Comparison of ENCODE assay signal across 33 cellular contexts in the genomic region with DNA sequence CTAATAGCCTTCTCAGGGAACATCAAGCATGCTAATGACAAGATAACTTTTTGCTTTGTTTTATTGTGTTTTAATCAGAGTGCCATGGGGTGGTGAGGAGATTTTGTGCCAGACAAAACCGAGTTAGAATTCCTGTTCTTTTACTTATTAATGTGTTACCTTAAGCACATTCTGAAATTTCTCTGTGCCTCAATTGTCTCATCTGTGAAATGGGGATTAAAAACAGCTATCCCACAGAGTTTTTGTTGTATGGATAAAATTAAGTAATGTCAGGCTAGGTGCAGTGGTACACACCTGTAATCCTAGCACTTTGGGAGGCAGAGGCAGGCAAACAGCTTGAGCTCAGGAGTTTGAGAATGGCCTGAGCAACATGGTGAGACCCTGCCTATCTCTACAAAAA.
"Had no signal": no experiment of that assay in that cellular context is flagged by ENCODE, and none has a peak within 500 bp of the region (broad histone marks: within the 10 kb centered on the region; RNA-seq: fewer than 3 reads in every experiment).

No MANE protein-coding gene starts in this region.

- H3K4me1 Mint-ChIP-seq: activated B cell treated with CpG ODN at 0.5 μM for 24 hours; activated CD4-positive, alpha-beta T cell treated with anti-CD3 and anti-CD28 coated beads, Interleukin-2, amount 10 ng/mL, durations not matched to agents 24 days and 14 days; activated CD8-positive, alpha-beta memory T cell treated with anti-CD3 and anti-CD28 coated beads, Interleukin-2, amount 10 ng/mL, durations not matched to agents 7 days and 5 days; activated naive CD4-positive, alpha-beta T cell treated with anti-CD3 and anti-CD28 coated beads, Interleukin-2, amount 10 ng/mL, durations not matched to agents 7 days and 5 days; activated naive CD8-positive, alpha-beta T cell treated with anti-CD3 and anti-CD28 coated beads, Interleukin-2, amount 10 ng/mL, durations not matched to agents 7 days and 5 days had no signal

- H3K27me3 ChIP-seq: ascending aorta, breast epithelium, cardiac muscle cell, colonic mucosa, gastrocnemius medialis had no signal

- H3K9me3 Mint-ChIP-seq: activated B cell treated with CpG ODN at 0.5 μM for 24 hours; activated CD4-positive, alpha-beta memory T cell treated with anti-CD3 and anti-CD28 coated beads for 36 hours; activated CD4-positive, alpha-beta T cell treated with anti-CD3 and anti-CD28 coated beads, Interleukin-2, amount 10 ng/mL, durations not matched to agents 24 days and 14 days; activated naive CD4-positive, alpha-beta T cell treated with anti-CD3 and anti-CD28 coated beads, Interleukin-2, amount 10 ng/mL, durations not matched to agents 7 days and 5 days; activated naive CD4-positive, alpha-beta T cell treated with anti-CD3 and anti-CD28 coated beads, Interleukin-2, amount 50 U/mL, for 72 hours; activated naive CD8-positive, alpha-beta T cell treated with anti-CD3 and anti-CD28 coated beads, Interleukin-2, amount 10 ng/mL, durations not matched to agents 7 days and 5 days; activated T-cell treated with anti-CD3 and anti-CD28 coated beads, Interleukin-2, amount 50 U/mL, for 24 hours; activated T-cell treated with anti-CD3 and anti-CD28 coated beads, Interleukin-2, amount 50 U/mL, for 72 hours; endodermal cell; T-helper 2 cell treated with Interferon-gamma antibody and Interleukin-4, amounts not matched to agents 5 μg/mL and 100 μg/mL, for 36 hours had no signal

- H3K36me3 ChIP-seq: ascending aorta, breast epithelium, cardiac muscle cell, colonic mucosa, gastrocnemius medialis, WERI-Rb-1 had no signal

- H3K4me3 ChIP-seq: ascending aorta, breast epithelium, cardiac muscle cell, colonic mucosa, gastrocnemius medialis had no signal

- H3K27ac ChIP-seq: ascending aorta, breast epithelium, cardiac muscle cell, colonic mucosa, gastrocnemius medialis, WERI-Rb-1 had no signal

- H3K27ac Mint-ChIP-seq: activated B cell treated with CpG ODN at 0.5 μM for 24 hours; activated CD4-positive, alpha-beta memory T cell treated with anti-CD3 and anti-CD28 coated beads for 36 hours; activated CD4-positive, alpha-beta T cell treated with anti-CD3 and anti-CD28 coated beads, Interleukin-2, amount 10 ng/mL, durations not matched to agents 24 days and 14 days; activated CD8-positive, alpha-beta memory T cell treated with anti-CD3 and anti-CD28 coated beads, Interleukin-2, amount 10 ng/mL, durations not matched to agents 7 days and 5 days; activated CD8-positive, alpha-beta T cell treated with anti-CD3 and anti-CD28 coated beads, Interleukin-2, amount 10 ng/mL, durations not matched to agents 7 days and 5 days; activated naive CD4-positive, alpha-beta T cell treated with anti-CD3 and anti-CD28 coated beads, Interleukin-2, amount 10 ng/mL, durations not matched to agents 7 days and 5 days; activated naive CD4-positive, alpha-beta T cell treated with anti-CD3 and anti-CD28 coated beads, Interleukin-2, amount 50 U/mL, for 72 hours; activated naive CD8-positive, alpha-beta T cell treated with anti-CD3 and anti-CD28 coated beads, Interleukin-2, amount 10 ng/mL, durations not matched to agents 7 days and 5 days; activated T-cell treated with anti-CD3 and anti-CD28 coated beads, Interleukin-2, amount 50 U/mL, for 24 hours; activated T-cell treated with anti-CD3 and anti-CD28 coated beads, Interleukin-2, amount 50 U/mL, for 72 hours; brain; endodermal cell; T-helper 17 cell; T-helper 2 cell treated with Interferon-gamma antibody and Interleukin-4, amounts not matched to agents 5 μg/mL and 100 μg/mL, for 36 hours had no signal

- ATAC-seq: activated CD4-positive, CD25-positive, alpha-beta regulatory T cell treated with anti-CD3 and anti-CD28 coated beads, Interleukin-2, amount 50 U/mL, for 24 hours; activated CD8-positive, alpha-beta memory T cell treated with anti-CD3 and anti-CD28 coated beads, Interleukin-2, amount 10 ng/mL, durations not matched to agents 7 days and 5 days; activated CD8-positive, alpha-beta T cell treated with anti-CD3 and anti-CD28 coated beads, Interleukin-2, amount 10 ng/mL, durations not matched to agents 7 days and 5 days; activated naive CD4-positive, alpha-beta T cell treated with anti-CD3 and anti-CD28 coated beads, Interleukin-2, amount 50 U/mL, for 72 hours; activated T-cell treated with anti-CD3 and anti-CD28 coated beads, Interleukin-2, amount 50 U/mL, for 72 hours; esophagus mucosa; gastrocnemius medialis; T-helper 17 cell had no signal

- H3K27me3 Mint-ChIP-seq: activated CD8-positive, alpha-beta memory T cell treated with anti-CD3 and anti-CD28 coated beads, Interleukin-2, amount 10 ng/mL, durations not matched to agents 7 days and 5 days; activated naive CD4-positive, alpha-beta T cell treated with anti-CD3 and anti-CD28 coated beads, Interleukin-2, amount 10 ng/mL, durations not matched to agents 7 days and 5 days had no signal

- H3K4me3 Mint-ChIP-seq: activated B cell treated with CpG ODN at 0.5 μM for 24 hours; activated CD4-positive, alpha-beta memory T cell treated with anti-CD3 and anti-CD28 coated beads for 36 hours; activated CD4-positive, alpha-beta T cell treated with anti-CD3 and anti-CD28 coated beads, Interleukin-2, amount 10 ng/mL, durations not matched to agents 24 days and 14 days; activated CD8-positive, alpha-beta memory T cell treated with anti-CD3 and anti-CD28 coated beads, Interleukin-2, amount 10 ng/mL, durations not matched to agents 7 days and 5 days; activated CD8-positive, alpha-beta T cell treated with anti-CD3 and anti-CD28 coated beads, Interleukin-2, amount 10 ng/mL, durations not matched to agents 7 days and 5 days; activated naive CD4-positive, alpha-beta T cell treated with anti-CD3 and anti-CD28 coated beads, Interleukin-2, amount 10 ng/mL, durations not matched to agents 7 days and 5 days; activated naive CD8-positive, alpha-beta T cell treated with anti-CD3 and anti-CD28 coated beads, Interleukin-2, amount 10 ng/mL, durations not matched to agents 7 days and 5 days; activated T-cell treated with anti-CD3 and anti-CD28 coated beads, Interleukin-2, amount 50 U/mL, for 24 hours; activated T-cell treated with anti-CD3 and anti-CD28 coated beads, Interleukin-2, amount 50 U/mL, for 72 hours; brain; endodermal cell; T-helper 2 cell treated with Interferon-gamma antibody and Interleukin-4, amounts not matched to agents 5 μg/mL and 100 μg/mL, for 36 hours had no signal

- H3K36me3 Mint-ChIP-seq: activated CD4-positive, alpha-beta memory T cell treated with anti-CD3 and anti-CD28 coated beads for 36 hours; activated CD8-positive, alpha-beta memory T cell treated with anti-CD3 and anti-CD28 coated beads, Interleukin-2, amount 10 ng/mL, durations not matched to agents 7 days and 5 days; activated naive CD4-positive, alpha-beta T cell treated with anti-CD3 and anti-CD28 coated beads, Interleukin-2, amount 10 ng/mL, durations not matched to agents 7 days and 5 days; activated naive CD4-positive, alpha-beta T cell treated with anti-CD3 and anti-CD28 coated beads, Interleukin-2, amount 50 U/mL, for 72 hours; activated naive CD8-positive, alpha-beta T cell treated with anti-CD3 and anti-CD28 coated beads, Interleukin-2, amount 10 ng/mL, durations not matched to agents 7 days and 5 days; brain had no signal

- H3K9me3 ChIP-seq: ascending aorta, breast epithelium, colonic mucosa, gastrocnemius medialis had no signal

- H3K4me1 ChIP-seq: ascending aorta, breast epithelium, colonic mucosa, gastrocnemius medialis had no signal

- DNase-seq: activated B cell treated with CpG ODN at 0.5 μM for 24 hours; activated CD4-positive, alpha-beta memory T cell treated with anti-CD3 and anti-CD28 coated beads for 36 hours; activated CD4-positive, alpha-beta T cell treated with anti-CD3 and anti-CD28 coated beads, Interleukin-2, amount 10 ng/mL, durations not matched to agents 24 days and 14 days; activated CD8-positive, alpha-beta memory T cell treated with anti-CD3 and anti-CD28 coated beads, Interleukin-2, amount 10 ng/mL, durations not matched to agents 7 days and 5 days; activated CD8-positive, alpha-beta memory T cell treated with anti-CD3 and anti-CD28 coated beads, Interleukin-2, amount 50 U/mL, for 48 hours; activated CD8-positive, alpha-beta T cell treated with anti-CD3 and anti-CD28 coated beads, Interleukin-2, amount 10 ng/mL, durations not matched to agents 7 days and 5 days; activated gamma-delta T cell; activated naive CD4-positive, alpha-beta T cell; activated naive CD4-positive, alpha-beta T cell treated with anti-CD3 and anti-CD28 coated beads, Interleukin-2, amount 10 ng/mL, durations not matched to agents 7 days and 5 days; activated naive CD8-positive, alpha-beta T cell treated with anti-CD3 and anti-CD28 coated beads, Interleukin-2, amount 10 ng/mL, durations not matched to agents 7 days and 5 days; activated T-cell treated with anti-CD3 and anti-CD28 coated beads for 4 hours; activated T-cell treated with anti-CD3 and anti-CD28 coated beads, Interleukin-2, amount 50 U/mL, for 24 hours; activated T-cell treated with anti-CD3 and anti-CD28 coated beads, Interleukin-2, amount 50 U/mL, for 72 hours; central memory CD4-positive, alpha-beta T cell; cerebellar nuclear complex; colonic mucosa; effector CD8-positive, alpha-beta T cell; endodermal cell; foreskin fibroblast; gastrocnemius medialis; glutamatergic neuron; T-helper 1 cell; T-helper 17 cell; T1000; WERI-Rb-1 had no signal
